Comparison of ENCODE assay signal across 28 cellular contexts in the genomic region with DNA sequence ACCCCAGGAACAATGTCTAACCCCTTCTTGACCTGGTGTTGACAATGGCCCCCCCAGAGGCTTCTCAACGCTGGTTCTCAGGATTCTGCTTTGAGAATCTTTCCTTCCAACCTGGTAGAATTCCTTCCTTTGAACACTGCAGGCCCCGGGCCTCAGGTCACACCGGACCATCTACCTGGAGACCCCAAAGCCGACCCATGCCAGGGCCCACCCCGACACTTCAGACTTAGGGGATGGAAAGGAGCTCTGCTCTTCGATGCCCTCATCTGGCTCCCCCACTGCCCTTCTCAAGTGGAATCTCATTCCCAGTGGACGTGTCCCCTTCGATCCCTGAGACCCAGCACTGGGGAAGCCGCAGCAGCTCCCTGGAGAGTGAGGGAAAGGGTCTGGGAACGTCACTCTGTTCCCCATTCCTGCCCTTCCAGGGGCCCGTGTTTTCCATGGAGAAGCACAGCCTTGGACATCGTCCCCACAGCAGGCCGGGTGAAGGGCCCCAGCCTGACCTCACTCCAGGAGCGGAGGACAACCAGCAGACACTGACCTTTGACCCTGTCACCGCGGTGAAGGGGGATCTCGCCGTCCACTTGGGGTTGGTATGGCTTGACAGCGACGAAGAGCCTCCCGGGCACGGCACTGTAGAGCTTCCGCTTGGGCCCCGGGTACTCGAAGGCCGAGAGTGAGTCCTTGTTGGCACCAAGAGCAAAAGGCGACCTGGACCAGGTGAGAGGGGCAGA.
"Had no signal": no experiment of that assay in that cellular context is flagged by ENCODE, and none has a peak within 500 bp of the region (broad histone marks: within the 10 kb centered on the region; RNA-seq: fewer than 3 reads in every experiment).

No MANE protein-coding gene starts in this region.

- H3K9me3 ChIP-seq: pancreas, prostate gland, right lobe of liver, sigmoid colon, stomach, thoracic aorta, thyroid gland, tibial nerve, upper lobe of left lung, vagina had no signal

- H3K27me3 ChIP-seq: pancreas, right lobe of liver, sigmoid colon, thyroid gland, tibial nerve, upper lobe of left lung, vagina had no signal

- H3K36me3 ChIP-seq: prostate gland, right lobe of liver, thoracic aorta, thyroid gland, tibial nerve, upper lobe of left lung, vagina had no signal

- H3K4me1 Mint-ChIP-seq: neural crest cell; stimulated activated effector memory CD8-positive, alpha-beta T cell treated with anti-CD3 and anti-CD28 coated beads, Interleukin-12 subunit alpha, Interleukin-12 subunit beta, amount 100 ng/mL, for 72 hours had no signal

- H3K27ac Mint-ChIP-seq: naive B cell; natural killer cell treated with Interleukin-12 subunit alpha and Interleukin-12 subunit beta and Interleukin-15 and Interleukin-18, amount 100 ng/mL, for 72 hours; nephron progenitor cell; stimulated activated effector memory CD8-positive, alpha-beta T cell treated with anti-CD3 and anti-CD28 coated beads, Interleukin-12 subunit alpha, Interleukin-12 subunit beta, amount 100 ng/mL, for 72 hours; stimulated activated naive B cell treated with anti-CD40 and anti-IgM and Interleukin-4, amounts not matched to agents 10 μg/mL and 1 μg/mL and 100 μg/mL, for 72 hours; stimulated activated naive CD8-positive, alpha-beta T cell treated with anti-CD3 and anti-CD28 coated beads, Interleukin-15, Interleukin-2, amounts not matched to agents 100 ng/mL and 50 ng/mL, for 24 hours had no signal

- H3K4me3 Mint-ChIP-seq: naive B cell; naive thymus-derived CD8-positive, alpha-beta T cell; natural killer cell treated with Interleukin-12 subunit alpha and Interleukin-12 subunit beta and Interleukin-15 and Interleukin-18, amount 100 ng/mL, for 72 hours; nephron progenitor cell; neural crest cell; stimulated activated effector memory CD8-positive, alpha-beta T cell treated with anti-CD3 and anti-CD28 coated beads, Interleukin-12 subunit alpha, Interleukin-12 subunit beta, amount 100 ng/mL, for 72 hours; stimulated activated naive B cell treated with anti-CD40 and anti-IgM and Interleukin-4, amounts not matched to agents 10 μg/mL and 1 μg/mL and 100 μg/mL, for 72 hours; stimulated activated naive CD8-positive, alpha-beta T cell treated with anti-CD3 and anti-CD28 coated beads, Interleukin-15, Interleukin-2, amounts not matched to agents 100 ng/mL and 50 ng/mL, for 24 hours had no signal

- H3K4me3 ChIP-seq: pancreas, prostate gland, right lobe of liver, sigmoid colon, stomach, thoracic aorta, thyroid gland, tibial nerve, upper lobe of left lung, vagina had no signal

- DNase-seq: naive B cell; naive thymus-derived CD8-positive, alpha-beta T cell; nephron progenitor cell; occipital lobe; right cardiac atrium; sigmoid colon; small intestine; stimulated activated CD4-positive, alpha-beta T cell treated with anti-CD3 and anti-CD28 coated beads, Interleukin-15, amount 100 ng/mL, for 24 hours; stimulated activated CD4-positive, alpha-beta T cell treated with anti-CD3 and anti-CD28 coated beads, Interleukin-2, amount 100 ng/mL, for 24 hours; stimulated activated CD4-positive, alpha-beta T cell treated with anti-CD3 and anti-CD28 coated beads, Interleukin-2, amount 100 ng/mL, for 48 hours; stimulated activated CD4-positive, alpha-beta T cell treated with anti-CD3 and anti-CD28 coated beads, Interleukin-4, amount 100 ng/mL, for 24 hours; stimulated activated naive B cell treated with anti-CD40 and anti-IgM and Interleukin-4, amounts not matched to agents 10 μg/mL and 1 μg/mL and 100 μg/mL, for 72 hours; stimulated activated naive CD4-positive, alpha-beta T cell treated with Interleukin-2 at 50 U/mL for 16 hours; stomach; thyroid gland; trophoblast cell had no signal

- H3K9me3 Mint-ChIP-seq: natural killer cell treated with Interleukin-12 subunit alpha and Interleukin-12 subunit beta and Interleukin-15 and Interleukin-18, amount 100 ng/mL, for 72 hours; nephron progenitor cell; stimulated activated naive CD8-positive, alpha-beta T cell treated with anti-CD3 and anti-CD28 coated beads, Interleukin-15, Interleukin-2, amounts not matched to agents 100 ng/mL and 50 ng/mL, for 24 hours had no signal

- H3K4me1 ChIP-seq: pancreas, prostate gland, right lobe of liver, sigmoid colon, stomach, thyroid gland, tibial nerve had no signal

- FAIRE-seq: pancreas, small intestine, urothelium cell line had no signal

- H3K36me3 Mint-ChIP-seq: naive thymus-derived CD8-positive, alpha-beta T cell; natural killer cell treated with Interleukin-12 subunit alpha and Interleukin-12 subunit beta and Interleukin-15 and Interleukin-18, amount 100 ng/mL, for 72 hours; stimulated activated effector memory CD8-positive, alpha-beta T cell treated with anti-CD3 and anti-CD28 coated beads, Interleukin-12 subunit alpha, Interleukin-12 subunit beta, amount 100 ng/mL, for 72 hours; stimulated activated naive B cell treated with anti-CD40 and anti-IgM and Interleukin-4, amounts not matched to agents 10 μg/mL and 1 μg/mL and 100 μg/mL, for 72 hours had no signal

- ATAC-seq: naive thymus-derived CD8-positive, alpha-beta T cell; natural killer cell treated with Interleukin-12 subunit alpha and Interleukin-12 subunit beta and Interleukin-15 and Interleukin-18, amount 100 ng/mL, for 72 hours; pancreas; right cardiac atrium; right lobe of liver; stimulated activated effector memory CD8-positive, alpha-beta T cell treated with anti-CD3 and anti-CD28 coated beads, Interleukin-12 subunit alpha, Interleukin-12 subunit beta, amount 100 ng/mL, for 72 hours; stimulated activated naive B cell treated with anti-CD40 and anti-IgM and Interleukin-4, amounts not matched to agents 10 μg/mL and 1 μg/mL and 100 μg/mL, for 72 hours had no signal

- H3K27ac ChIP-seq: pancreas, prostate gland, right lobe of liver, sigmoid colon, stomach, thoracic aorta, thyroid gland, tibial nerve, upper lobe of left lung, vagina had no signal
